ENCODE assay signal across 16 cellular contexts in the genomic region with DNA sequence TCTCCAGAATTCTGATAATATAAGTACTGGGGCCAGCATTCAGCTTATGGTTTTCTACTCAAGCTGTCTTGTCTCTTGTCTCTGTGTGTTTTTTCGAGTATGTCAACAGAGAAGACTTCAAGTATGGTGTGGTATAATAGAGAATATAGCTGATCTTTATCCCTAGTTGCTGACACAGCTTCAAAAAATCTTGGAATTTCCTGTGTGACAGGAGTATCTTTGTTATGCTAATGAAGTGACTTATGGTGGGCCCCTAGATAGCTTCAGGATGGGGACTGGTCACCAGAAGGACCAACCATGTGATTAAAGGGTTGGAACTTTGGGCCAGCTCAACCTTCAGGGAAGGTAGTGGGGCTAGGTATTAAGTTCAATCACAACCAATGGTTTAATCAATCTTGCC.
"Had no signal": no experiment of that assay in that cellular context is flagged by ENCODE, and none has a peak within 500 bp of the region (broad histone marks: within the 10 kb centered on the region; RNA-seq: fewer than 3 reads in every experiment).

No MANE protein-coding gene starts in this region.

- H3K4me3 Mint-ChIP-seq: activated CD4-positive, alpha-beta T cell treated with anti-CD3 and anti-CD28 coated beads, Interleukin-2, amount 10 ng/mL, durations not matched to agents 7 days and 5 days; activated naive CD4-positive, alpha-beta T cell treated with anti-CD3 and anti-CD28 coated beads, Interleukin-2, amount 10 ng/mL, durations not matched to agents 7 days and 5 days; activated naive CD8-positive, alpha-beta T cell treated with anti-CD3 and anti-CD28 coated beads, Interleukin-2, amount 50 U/mL, for 24 hours had no signal

- H3K4me1 ChIP-seq: tibial artery had no signal

- H3K27ac ChIP-seq: esophagus squamous epithelium, tibial artery had no signal

- H3K4me3 ChIP-seq: esophagus squamous epithelium, tibial artery had no signal

- H3K9me3 ChIP-seq: esophagus squamous epithelium, tibial artery had no signal

- ATAC-seq: activated CD4-positive, CD25-positive, alpha-beta regulatory T cell treated with anti-CD3 and anti-CD28 coated beads, Interleukin-2, amount 50 U/mL, for 24 hours; activated naive CD8-positive, alpha-beta T cell treated with anti-CD3 and anti-CD28 coated beads, Interleukin-2, amount 50 U/mL, for 24 hours; left lobe of liver; stimulated activated naive CD8-positive, alpha-beta T cell treated with anti-CD3 and anti-CD28 coated beads, Interleukin-15, Interleukin-2, amounts not matched to agents 100 U/mL and 50 U/mL, for 24 hours had no signal

- H3K9me3 Mint-ChIP-seq: activated CD4-positive, alpha-beta T cell treated with anti-CD3 and anti-CD28 coated beads, Interleukin-2, amount 10 ng/mL, durations not matched to agents 7 days and 5 days; activated naive CD4-positive, alpha-beta T cell treated with anti-CD3 and anti-CD28 coated beads, Interleukin-2, amount 10 ng/mL, durations not matched to agents 7 days and 5 days; activated naive CD8-positive, alpha-beta T cell treated with anti-CD3 and anti-CD28 coated beads, Interleukin-2, amount 50 U/mL, for 24 hours had no signal

- DNase-seq: activated CD4-positive, alpha-beta T cell treated with anti-CD3 and anti-CD28 coated beads, Interleukin-2, amount 10 ng/mL, durations not matched to agents 7 days and 5 days; activated CD8-positive, alpha-beta memory T cell treated with anti-CD3 and anti-CD28 coated beads, Interleukin-2, amount 50 U/mL, for 4 hours; activated effector memory CD4-positive, alpha-beta T cell treated with Interleukin-2 at 50 U/mL for 16 hours; activated naive CD4-positive, alpha-beta T cell treated with anti-CD3 and anti-CD28 coated beads, Interleukin-2, amount 10 ng/mL, durations not matched to agents 7 days and 5 days; activated naive CD8-positive, alpha-beta T cell treated with anti-CD3 and anti-CD28 coated beads, Interleukin-2, amount 50 U/mL, for 24 hours; activated T-cell treated with anti-CD3 and anti-CD28 coated beads, Interleukin-2, amount 50 U/mL, for 48 hours; aorta; effector CD4-positive, alpha-beta T cell; esophagus squamous epithelium; occipital lobe; retina; stimulated activated naive CD8-positive, alpha-beta T cell treated with anti-CD3 and anti-CD28 coated beads, Interleukin-15, Interleukin-2, amounts not matched to agents 100 U/mL and 50 U/mL, for 24 hours; substantia nigra; tibial artery had no signal

- H3K36me3 ChIP-seq: esophagus squamous epithelium, tibial artery had no signal

- H3K27me3 ChIP-seq: esophagus squamous epithelium, tibial artery had no signal

- H3K27ac Mint-ChIP-seq: activated CD4-positive, alpha-beta T cell treated with anti-CD3 and anti-CD28 coated beads, Interleukin-2, amount 10 ng/mL, durations not matched to agents 7 days and 5 days; activated naive CD4-positive, alpha-beta T cell treated with anti-CD3 and anti-CD28 coated beads, Interleukin-2, amount 10 ng/mL, durations not matched to agents 7 days and 5 days; activated naive CD8-positive, alpha-beta T cell treated with anti-CD3 and anti-CD28 coated beads, Interleukin-2, amount 50 U/mL, for 24 hours had no signal

- H3K27me3 Mint-ChIP-seq: activated CD4-positive, alpha-beta T cell treated with anti-CD3 and anti-CD28 coated beads, Interleukin-2, amount 10 ng/mL, durations not matched to agents 7 days and 5 days; activated naive CD4-positive, alpha-beta T cell treated with anti-CD3 and anti-CD28 coated beads, Interleukin-2, amount 10 ng/mL, durations not matched to agents 7 days and 5 days; activated naive CD8-positive, alpha-beta T cell treated with anti-CD3 and anti-CD28 coated beads, Interleukin-2, amount 50 U/mL, for 24 hours had no signal
